1 cellular context compared by ENCODE assay signal in the genomic region with DNA sequence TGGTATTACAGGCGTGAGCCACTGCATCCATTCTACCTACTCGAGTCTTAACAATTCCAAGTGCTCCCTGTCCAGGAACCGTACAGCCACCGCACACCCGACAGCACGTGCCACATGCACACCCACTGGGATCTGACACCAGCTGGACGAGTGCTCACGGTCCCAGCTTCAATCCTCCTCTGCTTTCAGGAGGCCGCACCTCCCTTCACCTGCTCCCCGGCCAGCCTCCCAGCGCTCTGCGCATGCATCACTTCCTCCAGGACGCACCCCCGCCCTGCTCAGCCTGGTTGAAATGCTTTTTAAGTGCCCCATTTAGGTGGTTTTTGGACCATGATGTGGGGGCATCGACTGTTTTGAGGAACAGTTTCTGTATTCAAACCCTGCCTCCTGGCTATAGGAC.
TF ChIP-seq lines count a peak whose summit lies in the region.

No MANE protein-coding gene starts in this region.

TF ChIP-seq in H1, 55 proteins besides CTCF, POLR2A, EP300 and RAD21:
- TF ChIP-seq YY1 (IDR thresholded peaks at IDR 0.05; ENCODE audit: low read depth, low read length) (no peak), HDAC2 (IDR thresholded peaks at IDR 0.05; ENCODE audit: borderline replicate concordance in 1 of 2, low read depth in 2 of 2, low read length in 2 of 2) (no peak), TAF1 (IDR thresholded peaks at IDR 0.05; ENCODE audit: low read depth, low read length) (no peak), EGR1 (IDR thresholded peaks at IDR 0.05; ENCODE audit: borderline replicate concordance, low read depth, low read length) (no peak), MAFK (IDR thresholded peaks at IDR 0.05; ENCODE audit: low read depth, low read length) (no peak), SUZ12 (IDR thresholded peaks at IDR 0.05; ENCODE audit: low read length) (no peak), KDM4A (IDR thresholded peaks at IDR 0.05; ENCODE audit: low read depth, low read length, severe bottlenecking) (no peak), RNF2 (IDR thresholded peaks at IDR 0.05; ENCODE audit: borderline replicate concordance, low read depth, low read length, missing control alignments, poor library complexity, severe bottlenecking) (no peak), SIN3A (conservative IDR thresholded peaks at IDR 0.05 in 1 of 2, IDR thresholded peaks at IDR 0.05 in 1 of 2; ENCODE audit: low read depth in 1 of 2, low read length in 2 of 2) (no peak), GABPA (IDR thresholded peaks at IDR 0.05; ENCODE audit: borderline replicate concordance, insufficient read depth, low read length) (no peak), CHD1 (IDR thresholded peaks at IDR 0.05; ENCODE audit: low read depth, low read length) (no peak), SRF (IDR thresholded peaks at IDR 0.05; ENCODE audit: low read depth, low read length) (no peak), SP2 (IDR thresholded peaks at IDR 0.05; ENCODE audit: low read length) (no peak), SP1 (IDR thresholded peaks at IDR 0.05; ENCODE audit: low read depth, low read length) (no peak), JUND (IDR thresholded peaks at IDR 0.05; ENCODE audit: low read length) (no peak), CBX8 (IDR thresholded peaks at IDR 0.05; ENCODE audit: borderline replicate concordance, low read depth, low read length) (no peak), TAF7 (optimal IDR thresholded peaks at IDR 0.05; ENCODE audit: borderline replicate concordance, low read depth, low read length) (no peak)
- TF ChIP-seq, protein P1, sequence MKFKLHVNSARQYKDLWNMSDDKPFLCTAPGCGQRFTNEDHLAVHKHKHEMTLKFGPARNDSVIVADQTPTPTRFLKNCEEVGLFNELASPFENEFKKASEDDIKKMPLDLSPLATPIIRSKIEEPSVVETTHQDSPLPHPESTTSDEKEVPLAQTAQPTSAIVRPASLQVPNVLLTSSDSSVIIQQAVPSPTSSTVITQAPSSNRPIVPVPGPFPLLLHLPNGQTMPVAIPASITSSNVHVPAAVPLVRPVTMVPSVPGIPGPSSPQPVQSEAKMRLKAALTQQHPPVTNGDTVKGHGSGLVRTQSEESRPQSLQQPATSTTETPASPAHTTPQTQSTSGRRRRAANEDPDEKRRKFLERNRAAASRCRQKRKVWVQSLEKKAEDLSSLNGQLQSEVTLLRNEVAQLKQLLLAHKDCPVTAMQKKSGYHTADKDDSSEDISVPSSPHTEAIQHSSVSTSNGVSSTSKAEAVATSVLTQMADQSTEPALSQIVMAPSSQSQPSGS (IDR thresholded peaks at IDR 0.05; ENCODE audit: low read length) = no peak
- TF ChIP-seq, protein P2, sequence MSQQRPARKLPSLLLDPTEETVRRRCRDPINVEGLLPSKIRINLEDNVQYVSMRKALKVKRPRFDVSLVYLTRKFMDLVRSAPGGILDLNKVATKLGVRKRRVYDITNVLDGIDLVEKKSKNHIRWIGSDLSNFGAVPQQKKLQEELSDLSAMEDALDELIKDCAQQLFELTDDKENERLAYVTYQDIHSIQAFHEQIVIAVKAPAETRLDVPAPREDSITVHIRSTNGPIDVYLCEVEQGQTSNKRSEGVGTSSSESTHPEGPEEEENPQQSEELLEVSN (IDR thresholded peaks at IDR 0.05) = no peak
